9 cellular contexts compared by ENCODE assay signal in the genomic region with DNA sequence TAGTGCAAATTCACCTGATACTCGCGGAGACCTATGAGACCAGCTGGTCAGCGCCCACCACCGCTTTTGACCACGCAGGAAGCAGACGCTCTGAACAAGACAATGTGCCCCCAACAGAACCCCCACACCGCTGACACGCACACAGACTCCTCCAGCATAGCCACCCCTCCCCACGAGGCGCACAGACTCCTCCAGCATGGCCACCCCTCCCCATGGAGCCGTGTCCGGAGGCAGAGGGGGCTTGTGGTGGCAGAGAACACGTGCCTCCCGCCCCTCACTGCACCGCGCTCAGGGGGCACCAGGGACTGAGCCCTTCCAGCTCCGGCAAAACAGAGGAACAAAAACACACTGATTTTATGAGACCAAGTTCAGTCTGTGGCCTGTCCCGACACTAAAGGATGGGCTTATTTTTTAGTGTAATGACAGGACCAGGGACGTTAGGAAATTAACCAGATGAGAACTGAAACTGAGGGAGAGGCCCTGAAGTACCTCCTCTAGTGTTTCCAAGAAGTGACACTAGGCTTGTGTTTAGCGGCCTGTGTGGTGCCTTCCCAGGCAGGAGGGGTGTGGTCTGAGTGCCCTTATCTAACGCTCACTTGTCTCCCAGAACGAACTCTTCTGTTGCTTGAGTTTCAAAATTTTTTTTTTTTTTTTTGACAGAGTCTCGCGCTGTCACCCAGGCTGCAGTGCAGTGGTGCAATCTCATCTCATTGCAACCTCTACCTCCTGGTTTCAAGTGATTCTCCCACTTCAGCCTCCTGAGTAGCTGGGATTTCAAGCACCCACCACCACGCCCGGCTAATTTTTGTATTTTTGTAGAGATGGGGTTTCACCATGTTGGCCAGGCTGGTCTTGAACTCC. TPM values are rescaled to one million over a fixed set of nuclear protein-coding genes. Genes with fewer than 3 reads are reported as not detected.
A peak's percentile ranks its signal among the peaks of the same experiment; 100 is the strongest.
DNase-seq lines count a peak whose midpoint lies in the region; ATAC-seq, FAIRE-seq and TF ChIP-seq lines count a peak whose summit lies in the region.
"Had no signal": no experiment of that assay in that cellular context is flagged by ENCODE, and none has a peak within 500 bp of the region (broad histone marks: within the 10 kb centered on the region; RNA-seq: fewer than 3 reads in every experiment).

No MANE protein-coding gene starts in this region.

- no peak overlapping the region for H3K27ac ChIP-seq in DOHH2 (ENCODE audit: low read depth, low read length)
- H3K27ac ChIP-seq in MM.1S (ENCODE audit: low read length): no peak overlapping the region
- no peak overlapping the region for H3K27ac ChIP-seq in H1 (ENCODE audit: low read depth, low read length)
- no peak overlapping the region for H3K27ac ChIP-seq in ascending aorta

- no peak for FAIRE-seq in H1 (lab: Jason Lieb, UNC)

- intact Hi-C loops in ascending aorta (cut with DNase I): no loop called here

- no peak for TF ChIP-seq EP300 in H1 (IDR thresholded peaks at IDR 0.05; ENCODE audit: borderline replicate concordance in 1 of 2, low read depth in 2 of 2, low read length in 2 of 2)

- H2BK5ac ChIP-seq in H1 (ENCODE audit: low read depth, low read length): no peak overlapping the region

- 90% methylated on average over 26 of the region's 26 CpGs; no CpG with 5 or more reads in 1 of the 2 experiments for WGBS in H1 (ENCODE audit: extremely low coverage in 1 of 2, insufficient coverage in 1 of 2, insufficient read length in 1 of 2, insufficient replicate concordance in 2 of 2, low coverage in 1 of 2, low lambda C conversion rate in 2 of 2, missing lambda C conversion rate in 1 of 2), 2 experiments

- H3K4me3 ChIP-seq in DOHH2 (ENCODE audit: low read length) (no peak overlapping the region), MM.1S (ENCODE audit: low read length) (no peak overlapping the region), H1 (ENCODE audit: extremely low read depth in 1 of 4, insufficient read depth in 2 of 4, low read depth in 3 of 4, low read length in 4 of 4) (no peak overlapping the region), ascending aorta (no peak overlapping the region)

- H3K27me3 ChIP-seq in DOHH2 (ENCODE audit: control insufficient read depth, low read length) (peaks cover 17% of the 10 kb centered on the region; the same call in 1 of the 2 replicates), MM.1S (replicated peaks; ENCODE audit: insufficient read depth, low read length) (no peaks in the 10 kb centered on the region), H1 (replicated peaks in 1 of 4; ENCODE audit: control insufficient read depth in 3 of 4, extremely low read depth in 1 of 4, insufficient read depth in 3 of 4, low read length in 3 of 4) (no peaks in the 10 kb centered on the region), ascending aorta (no peaks in the 10 kb centered on the region)

- H3K9me2 ChIP-seq in DOHH2 (replicated peaks; ENCODE audit: control insufficient read depth, low read length): no peaks in the 10 kb centered on the region
- no peaks in the 10 kb centered on the region for H3K9me2 ChIP-seq in MM.1S (replicated peaks; ENCODE audit: insufficient read depth, low read length)

- no peak overlapping the region for H2BK15ac ChIP-seq in H1 (ENCODE audit: low read length)

- H3K36me3 ChIP-seq in DOHH2 (ENCODE audit: control insufficient read depth, low read length) (no peaks in the 10 kb centered on the region), MM.1S (replicated peaks; ENCODE audit: insufficient read depth, low read length) (no peaks in the 10 kb centered on the region), H1 (ENCODE audit: control insufficient read depth in 2 of 4, insufficient read depth in 4 of 4, low read length in 3 of 4) (no peaks in the 10 kb centered on the region), ascending aorta (no peaks in the 10 kb centered on the region)

- H3K9ac ChIP-seq in MM.1S (ENCODE audit: low read length) (no peak overlapping the region), H1 (replicated peaks in 1 of 4; ENCODE audit: extremely low read depth in 1 of 4, low read depth in 3 of 4, low read length in 3 of 4) (no peak overlapping the region)

- H2BK120ac ChIP-seq in H1 (replicated peaks; ENCODE audit: low read depth, low read length): no peak overlapping the region

- H3K79me1 ChIP-seq in H1 (ENCODE audit: low read depth, low read length): no peaks in the 10 kb centered on the region

- H3K4ac ChIP-seq in H1 (replicated peaks; ENCODE audit: insufficient read length, low read depth, low read length): no peak overlapping the region

- H3K9me3 ChIP-seq in DOHH2 (ENCODE audit: control insufficient read depth, insufficient read depth, low read length) (no peaks in the 10 kb centered on the region), MM.1S (replicated peaks; ENCODE audit: insufficient read depth, low read length) (no peaks in the 10 kb centered on the region), H1 (ENCODE audit: insufficient read depth in 2 of 2, low read depth in 1 of 2, low read length in 1 of 2) (no peaks in the 10 kb centered on the region), ascending aorta (no peaks in the 10 kb centered on the region)

- no peaks in the 10 kb centered on the region for H3K79me2 ChIP-seq in DOHH2 (ENCODE audit: control insufficient read depth, low read length)
- no peaks in the 10 kb centered on the region for H3K79me2 ChIP-seq in MM.1S (ENCODE audit: low read length)
- no peaks in the 10 kb centered on the region for H3K79me2 ChIP-seq in H1 (ENCODE audit: control insufficient read depth in 1 of 2, insufficient read depth in 2 of 2, low read length in 2 of 2)

- ATAC-seq in GM19351 (IDR thresholded peaks at IDR 0.05; ENCODE audit: unreplicated experiment) (peak; percentile 78), HG02938 (IDR thresholded peaks at IDR 0.05; ENCODE audit: unreplicated experiment) (no peak)

- no peak overlapping the region for H2BK12ac ChIP-seq in H1 (ENCODE audit: low read depth, low read length)

- H3K56ac ChIP-seq in H1 (replicated peaks; ENCODE audit: insufficient read length, low read depth, low read length): no peak overlapping the region

- H3K4me2 ChIP-seq in DOHH2 (ENCODE audit: low read length) (peak overlapping the region; percentile 35), MM.1S (ENCODE audit: low read depth, low read length) (peak overlapping the region; percentile 31), H1 (ENCODE audit: insufficient read depth in 1 of 2, low read depth in 2 of 2, low read length in 2 of 2) (no peak overlapping the region)

- no peak overlapping the region for H3K23ac ChIP-seq in H1 (ENCODE audit: insufficient read length)

- CTCF ChIA-PET in H1 (lab: Charles Lee; ENCODE audit: partially characterized antibody): interaction anchor here (10.4 kb wide), 1 partner anchor 85 kb away, joined by 73 read pairs; no protein-coding TSS in a partner anchor

- no peaks in the 10 kb centered on the region for H3K23me2 ChIP-seq in H1 (ENCODE audit: low read depth, low read length)

- H3K14ac ChIP-seq in H1 (ENCODE audit: insufficient read length): no peak overlapping the region

- no peaks in the 10 kb centered on the region for H3F3A ChIP-seq in DOHH2 (ENCODE audit: control insufficient read depth, insufficient read depth)
- H3F3A ChIP-seq in MM.1S (ENCODE audit: insufficient read depth, low read length): no peaks in the 10 kb centered on the region

- H2AFZ ChIP-seq in MM.1S (ENCODE audit: low read length) (peak overlapping the region; percentile 61), H1 (ENCODE audit: low read length) (no peak overlapping the region)

- H3K4me1 ChIP-seq in DOHH2 (ENCODE audit: control insufficient read depth, low read length) (peaks cover 15% of the 10 kb centered on the region), MM.1S (ENCODE audit: low read length) (peaks cover 11% of the 10 kb centered on the region), H1 (replicated peaks in 1 of 4; ENCODE audit: control insufficient read depth in 3 of 4, insufficient read depth in 4 of 4, low read length in 3 of 4) (peaks cover 0 to 3% (median 1%) of the 10 kb centered on the region in 4 experiments; a peak in 1 of 7 replicates), ascending aorta (no peaks in the 10 kb centered on the region)

- no peak for TF ChIP-seq RAD21 in H1 (IDR thresholded peaks at IDR 0.05 in 1 of 2, conservative IDR thresholded peaks at IDR 0.05 in 1 of 2; ENCODE audit: low read depth in 2 of 2, low read length in 2 of 2)

- H4K5ac ChIP-seq in H1 (ENCODE audit: insufficient read length, low read depth, low read length): no peak overlapping the region

- H2AK5ac ChIP-seq in H1 (ENCODE audit: low read depth, low read length): no peak overlapping the region

- no peaks in the 10 kb centered on the region for H4K20me1 ChIP-seq in DOHH2 (ENCODE audit: control insufficient read depth, insufficient read depth, low read depth, low read length)
- H4K20me1 ChIP-seq in MM.1S (ENCODE audit: insufficient read depth, low read length): no peaks in the 10 kb centered on the region
- no peaks in the 10 kb centered on the region for H4K20me1 ChIP-seq in H1 (replicated peaks in 1 of 2; ENCODE audit: control insufficient read depth in 1 of 2, insufficient read depth in 2 of 2, low read length in 2 of 2)

- DNase-seq in MM.1S (peak; percentile 49), H1 (ENCODE audit: low read depth in 1 of 2, low spot score in 2 of 2) (no peak), COLO829 (ENCODE audit: low spot score) (no peak), NCI-H1694 (lab: John Stamatoyannopoulos, UW) (no peak), ascending aorta (ENCODE audit: low spot score in 2 of 2) (no peak)
- DNase-seq: NCI-H2081 had no signal

- 0 out of 2 replicates have a peak overlapping the region, but pooled peaks have one; percentile 53 for H4K8ac ChIP-seq in H1 (ENCODE audit: extremely low read depth, insufficient read depth, low read length)

- POLR2A ChIA-PET in H1 (lab: Charles Lee; ENCODE audit: partially characterized antibody): no interaction called here

- no peak overlapping the region for H2BK20ac ChIP-seq in H1 (ENCODE audit: low read length)

- no peak overlapping the region for H4K91ac ChIP-seq in H1 (replicated peaks; ENCODE audit: insufficient read length, low read length)

- TF ChIP-seq POLR2A in H1 (IDR thresholded peaks at IDR 0.05; ENCODE audit: control extremely low read depth in 1 of 2, low read depth in 2 of 2, low read length in 2 of 2): no peak

- TF ChIP-seq CTCF in DOHH2 (IDR thresholded peaks at IDR 0.05; ENCODE audit: low read depth, low read length, poor library complexity, severe bottlenecking): no peak
- TF ChIP-seq CTCF in MM.1S (IDR thresholded peaks at IDR 0.05; ENCODE audit: low read length): no peak
- no peak for TF ChIP-seq CTCF in H1 (IDR thresholded peaks at IDR 0.05; ENCODE audit: control extremely low read depth in 1 of 3, insufficient read depth in 1 of 3, low read depth in 1 of 3, low read length in 3 of 3)
- TF ChIP-seq CTCF in ascending aorta (IDR thresholded peaks at IDR 0.05): no peak

- no peak overlapping the region for H3K18ac ChIP-seq in H1 (ENCODE audit: extremely low read depth, low read length)

RNA-seq across cellular contexts. Expression of gene AGPAT3, which starts 10.0 kb away (rescaled TPM):
- 5.8 and 5.9 TPM in 2 replicates for total RNA-seq in H1 (2021; fragmentation: NEBNext Ultra II Directional; extraction: Animal tissue kit (Norgen Biotek cat#: 25700))
- 6.7 and 7.3 TPM in 2 replicates for polyA plus RNA-seq in H1 (2011; rRNA removed)
- polyA plus RNA-seq in H1 (2011; cell fraction: cytosol; rRNA removed): 5.3 TPM
- polyA plus RNA-seq in H1 (2011; cell fraction: nucleus; rRNA removed): 8.9 TPM
- polyA plus RNA-seq in H1 (2012, experiment 1 of 2): 5.0 to 8.9 TPM (median 7.8 TPM) in 4 replicates
- 4.7 TPM for polyA plus RNA-seq in H1 (2012, experiment 2 of 2)
- polyA plus RNA-seq in H1 (2013, experiment 1 of 2): 7.3 TPM
- polyA plus RNA-seq in H1 (2013, experiment 2 of 2): 8.3 TPM
- polyA minus RNA-seq in H1 (2011; rRNA and poly(A)+ RNA removed): 8.1 and 15.0 TPM in 2 replicates
- polyA minus RNA-seq in H1 (2011; cell fraction: cytosol; rRNA and poly(A)+ RNA removed): 8.5 TPM
- polyA minus RNA-seq in H1 (2011; cell fraction: nucleus; rRNA and poly(A)+ RNA removed): 10.8 TPM
- total RNA-seq in ascending aorta: 65.9 TPM

Comparison
In these comparisons a context has a peak if more than half of its experiments do, and no peak if none do; other contexts are left out.
1. H3K4me2 ChIP-seq: peak in DOHH2 (single experiment) and MM.1S (single experiment); none in H1 (0 of 2).